ENCODE assay signal across 7 cellular contexts in the genomic region with DNA sequence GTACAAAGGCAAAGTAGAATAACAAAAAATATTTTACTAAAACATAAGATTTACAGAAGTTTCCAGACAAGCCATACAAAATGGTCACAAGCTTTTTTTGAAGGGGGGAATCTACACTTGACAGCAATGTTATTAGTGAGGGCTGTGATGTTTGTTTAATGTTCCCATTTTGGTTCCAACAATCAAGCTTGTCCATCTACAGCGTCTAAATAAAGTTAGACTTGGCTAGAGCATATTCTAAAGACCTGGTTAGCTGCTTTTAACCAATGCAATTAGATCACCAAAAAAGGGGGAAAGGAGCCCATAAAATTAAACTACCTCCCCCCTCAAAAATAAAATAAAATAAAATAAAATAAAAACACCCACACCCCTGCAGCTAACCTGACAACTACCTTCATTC. TPM values are rescaled to one million over a fixed set of nuclear protein-coding genes. Genes with fewer than 3 reads are reported as not detected.
A peak's percentile ranks its signal among the peaks of the same experiment; 100 is the strongest.
DNase-seq lines count a peak whose midpoint lies in the region; ATAC-seq, FAIRE-seq and TF ChIP-seq lines count a peak whose summit lies in the region.
"Not testable (repeated sequence)": the region's sequence is repeated elsewhere in the genome, so short reads cannot be mapped to it uniquely, and the experiment has no call there.

No MANE protein-coding gene starts in this region.

- H3K79me2 ChIP-seq in endothelial cell of umbilical vein (ENCODE audit: control insufficient read depth, insufficient read depth, low read length), result peaks cover 25% of the 10 kb centered on the region

- CTCF ChIA-PET in Calu3 (lab: Charles Lee), result not testable (repeated sequence)
- CTCF ChIA-PET in endothelial cell of umbilical vein (lab: Charles Lee), result interaction anchor here (2.9 to 3.0 kb wide), 2 partner anchors 422 to 692 kb away, joined by 10 to 14 read pairs; no protein-coding TSS in a partner anchor

- peaks cover 24% of the 10 kb centered on the region for H3K4me1 ChIP-seq in endothelial cell of umbilical vein (ENCODE audit: control insufficient read depth, extremely low read depth, insufficient read depth, low read length)

- intact Hi-C loops in Calu3 (cut with micrococcal nuclease; ENCODE audit: unreplicated experiment); endothelial cell of umbilical vein (cut with micrococcal nuclease): not testable (repeated sequence)

- not testable (repeated sequence) for H3K9me3 Mint-ChIP-seq in Calu3 (ENCODE audit: low read depth, unreplicated experiment); IgD-negative memory B cell; activated T-cell treated with anti-CD3 and anti-CD28 coated beads, Interleukin-2, amount 50 U/mL, for 24 hours; activated naive CD8-positive, alpha-beta T cell treated with anti-CD3 and anti-CD28 coated beads, Interleukin-2, amount 50 U/mL, for 24 hours; osteocyte (ENCODE audit: unreplicated experiment)

- not testable (repeated sequence) for H3K9me1 ChIP-seq in endothelial cell of umbilical vein (replicated peaks; ENCODE audit: control insufficient read depth, extremely low read depth, insufficient read depth, low read length)

- BruUV-seq in Calu3 (replicated peaks; lab: Mats Ljungman, UMichigan) (TSS peak; percentile 81), endothelial cell of umbilical vein (replicated peaks; lab: Mats Ljungman, UMichigan) (TSS peak; percentile 54)

- H3K36me3 ChIP-seq in endothelial cell of umbilical vein (ENCODE audit: control insufficient read depth in 2 of 2, extremely low read depth in 1 of 2, insufficient read depth in 2 of 2, low read length in 2 of 2), result not testable (repeated sequence)

- dilution Hi-C loops in endothelial cell of umbilical vein (cut with MboI; ENCODE audit: extremely low pct_ligation_motif_present, low sequenced_read_pairs), result not testable (repeated sequence)

- ATAC-seq in SK-N-SH treated with all-trans-retinoic acid at 6 μM for 48 hours; activated naive CD8-positive, alpha-beta T cell treated with anti-CD3 and anti-CD28 coated beads, Interleukin-2, amount 50 U/mL, for 24 hours: not testable (repeated sequence)

- POLR2A ChIA-PET in endothelial cell of umbilical vein (lab: Charles Lee), result interaction anchor here (0.5 to 0.6 kb wide), 2 partner anchors 17 to 422 kb away, joined by 4 to 7 read pairs; no protein-coding TSS in a partner anchor

- not testable (repeated sequence) for H3K4me2 ChIP-seq in endothelial cell of umbilical vein (ENCODE audit: insufficient read depth, low read length)

- TF ChIP-seq CTCF in Calu3 (IDR thresholded peaks at IDR 0.05; ENCODE audit: unreplicated experiment); endothelial cell of umbilical vein (IDR thresholded peaks at IDR 0.05; ENCODE audit: extremely low read depth in 1 of 2, insufficient read depth in 1 of 2, low read depth in 1 of 2, low read length in 2 of 2); osteocyte (IDR thresholded peaks at IDR 0.05): not testable (repeated sequence)

- not testable (repeated sequence) for DNase-seq in Calu3; activated T-cell treated with anti-CD3 and anti-CD28 coated beads, Interleukin-2, amount 50 U/mL, for 24 hours; activated naive CD8-positive, alpha-beta T cell treated with anti-CD3 and anti-CD28 coated beads, Interleukin-2, amount 50 U/mL, for 24 hours; endothelial cell of umbilical vein (ENCODE audit: low read depth, low spot score); osteocyte (ENCODE audit: extremely low spot score, unreplicated experiment)

- not testable (repeated sequence) for H3K27ac Mint-ChIP-seq in Calu3 (ENCODE audit: unreplicated experiment)
- H3K27ac Mint-ChIP-seq in IgD-negative memory B cell (peak overlapping the region in 2 of 3 donors; percentile 30 to 88), osteocyte (ENCODE audit: unreplicated experiment) (peak overlapping the region; percentile 23)
- peak overlapping the region; percentile 90 for H3K27ac Mint-ChIP-seq in activated T-cell treated with anti-CD3 and anti-CD28 coated beads, Interleukin-2, amount 50 U/mL, for 24 hours
- peak overlapping the region; percentile 71 for H3K27ac Mint-ChIP-seq in activated naive CD8-positive, alpha-beta T cell treated with anti-CD3 and anti-CD28 coated beads, Interleukin-2, amount 50 U/mL, for 24 hours

- H4K20me1 ChIP-seq in endothelial cell of umbilical vein (replicated peaks; ENCODE audit: control insufficient read depth, extremely low read depth, insufficient read depth, low read length), result not testable (repeated sequence)

- H3K36me3 Mint-ChIP-seq in Calu3 (ENCODE audit: insufficient read depth, unreplicated experiment), result peaks cover 44% of the 10 kb centered on the region
- not testable (repeated sequence) for H3K36me3 Mint-ChIP-seq in IgD-negative memory B cell
- H3K36me3 Mint-ChIP-seq in activated T-cell treated with anti-CD3 and anti-CD28 coated beads, Interleukin-2, amount 50 U/mL, for 24 hours (ENCODE audit: low read depth), result peaks cover 88% of the 10 kb centered on the region
- peaks cover 62% of the 10 kb centered on the region for H3K36me3 Mint-ChIP-seq in activated naive CD8-positive, alpha-beta T cell treated with anti-CD3 and anti-CD28 coated beads, Interleukin-2, amount 50 U/mL, for 24 hours (ENCODE audit: low read depth)
- H3K36me3 Mint-ChIP-seq in osteocyte (ENCODE audit: unreplicated experiment), result peaks cover 30% of the 10 kb centered on the region

- H3K9ac ChIP-seq in endothelial cell of umbilical vein (replicated peaks; ENCODE audit: extremely low read depth, insufficient read depth, low read length), result not testable (repeated sequence)

- not testable (repeated sequence) for FAIRE-seq in endothelial cell of umbilical vein (lab: Jason Lieb, UNC)

- H3K4me1 Mint-ChIP-seq in Calu3 (ENCODE audit: low read depth, unreplicated experiment) (peaks cover 27% of the 10 kb centered on the region), IgD-negative memory B cell (peaks cover 19 to 39% (median 24%) of the 10 kb centered on the region in 3 donors), osteocyte (ENCODE audit: unreplicated experiment) (peaks cover 20% of the 10 kb centered on the region)
- peaks cover 70% of the 10 kb centered on the region for H3K4me1 Mint-ChIP-seq in activated T-cell treated with anti-CD3 and anti-CD28 coated beads, Interleukin-2, amount 50 U/mL, for 24 hours (ENCODE audit: low read depth)
- peaks cover 60% of the 10 kb centered on the region for H3K4me1 Mint-ChIP-seq in activated naive CD8-positive, alpha-beta T cell treated with anti-CD3 and anti-CD28 coated beads, Interleukin-2, amount 50 U/mL, for 24 hours

- not testable (repeated sequence) for H3K27me3 ChIP-seq in endothelial cell of umbilical vein (ENCODE audit: control insufficient read depth in 2 of 2, insufficient read depth in 2 of 2, low read length in 2 of 2)

- H2AFZ ChIP-seq in endothelial cell of umbilical vein (ENCODE audit: low read depth, low read length), result not testable (repeated sequence)

- H3K9me3 ChIP-seq in endothelial cell of umbilical vein (replicated peaks; ENCODE audit: control insufficient read depth, insufficient read depth, low read length), result not testable (repeated sequence)

- H3K4me3 ChIP-seq in endothelial cell of umbilical vein (replicated peaks in 1 of 3; ENCODE audit: insufficient read depth in 1 of 3, low read depth in 1 of 3, low read length in 3 of 3), result not testable (repeated sequence)

- not testable (repeated sequence) for H3K27me3 Mint-ChIP-seq in Calu3 (ENCODE audit: unreplicated experiment); IgD-negative memory B cell; activated T-cell treated with anti-CD3 and anti-CD28 coated beads, Interleukin-2, amount 50 U/mL, for 24 hours; activated naive CD8-positive, alpha-beta T cell treated with anti-CD3 and anti-CD28 coated beads, Interleukin-2, amount 50 U/mL, for 24 hours; osteocyte (ENCODE audit: unreplicated experiment)

- not testable (repeated sequence) for H3K4me3 Mint-ChIP-seq in Calu3 (ENCODE audit: low read depth, unreplicated experiment); IgD-negative memory B cell; activated T-cell treated with anti-CD3 and anti-CD28 coated beads, Interleukin-2, amount 50 U/mL, for 24 hours; activated naive CD8-positive, alpha-beta T cell treated with anti-CD3 and anti-CD28 coated beads, Interleukin-2, amount 50 U/mL, for 24 hours; osteocyte (ENCODE audit: unreplicated experiment)

- H3K27ac ChIP-seq in endothelial cell of umbilical vein (ENCODE audit: insufficient read depth, low read depth, low read length), result not testable (repeated sequence)

- TF ChIP-seq POLR2A in endothelial cell of umbilical vein (IDR thresholded peaks at IDR 0.05; ENCODE audit: low read depth, low read length), result not testable (repeated sequence)

RNA-seq across cellular contexts. Expression of gene NUDT4, which starts 31.6 kb away (rescaled TPM):
- total RNA-seq in Calu3 (2022) (47.3 and 58.0 TPM in 2 replicates), endothelial cell of umbilical vein (161 and 166 TPM in 2 replicates), osteocyte (44.0 and 49.7 TPM in 2 replicates)
- polyA plus RNA-seq in IgD-negative memory B cell (99.0 TPM), endothelial cell of umbilical vein (66.2 and 76.0 TPM in 2 replicates)
- 82.8 and 85.2 TPM in 2 replicates for polyA plus RNA-seq in endothelial cell of umbilical vein (2011; cell fraction: cytosol; rRNA removed)
- polyA plus RNA-seq in endothelial cell of umbilical vein (2011; cell fraction: nucleus; rRNA removed), result 50.9 and 85.5 TPM in 2 replicates
- 143 and 158 TPM in 2 replicates for polyA plus RNA-seq in endothelial cell of umbilical vein (2012)
- polyA minus RNA-seq in endothelial cell of umbilical vein, result 77.6 and 95.0 TPM in 2 replicates
- 19.4 TPM for polyA minus RNA-seq in endothelial cell of umbilical vein (2011; cell fraction: cytosol; rRNA and poly(A)+ RNA removed)
- 96.4 and 139 TPM in 2 replicates for polyA minus RNA-seq in endothelial cell of umbilical vein (2011; cell fraction: nucleus; rRNA and poly(A)+ RNA removed)

RNA-seq across cellular contexts. Expression of gene UBE2N, which starts 32.4 kb away (rescaled TPM):
- total RNA-seq in Calu3 (2022) (148 and 159 TPM in 2 replicates), endothelial cell of umbilical vein (125 and 130 TPM in 2 replicates), osteocyte (68.3 and 70.6 TPM in 2 replicates)
- polyA plus RNA-seq in IgD-negative memory B cell (245 TPM), endothelial cell of umbilical vein (52.5 and 59.2 TPM in 2 replicates)
- 85.0 and 95.8 TPM in 2 replicates for polyA plus RNA-seq in endothelial cell of umbilical vein (2011; cell fraction: cytosol; rRNA removed)
- polyA plus RNA-seq in endothelial cell of umbilical vein (2011; cell fraction: nucleus; rRNA removed), result 45.3 and 49.5 TPM in 2 replicates
- 182 and 257 TPM in 2 replicates for polyA plus RNA-seq in endothelial cell of umbilical vein (2012)
- polyA minus RNA-seq in endothelial cell of umbilical vein, result 73.6 and 92.5 TPM in 2 replicates
- polyA minus RNA-seq in endothelial cell of umbilical vein (2011; cell fraction: cytosol; rRNA and poly(A)+ RNA removed), result 49.9 TPM
- 16.5 and 22.1 TPM in 2 replicates for polyA minus RNA-seq in endothelial cell of umbilical vein (2011; cell fraction: nucleus; rRNA and poly(A)+ RNA removed)

RNA-seq across cellular contexts. Expression of gene MRPL42, which starts 58.0 kb away (rescaled TPM):
- total RNA-seq in Calu3 (2022) (88.3 and 94.9 TPM in 2 replicates), endothelial cell of umbilical vein (58.0 and 61.2 TPM in 2 replicates), osteocyte (52.2 and 55.8 TPM in 2 replicates)
- polyA plus RNA-seq in IgD-negative memory B cell (84.5 TPM), endothelial cell of umbilical vein (29.4 and 38.5 TPM in 2 replicates)
- polyA plus RNA-seq in endothelial cell of umbilical vein (2011; cell fraction: cytosol; rRNA removed), result 50.4 and 57.9 TPM in 2 replicates
- polyA plus RNA-seq in endothelial cell of umbilical vein (2011; cell fraction: nucleus; rRNA removed), result 34.6 and 44.1 TPM in 2 replicates
- 72.5 and 77.2 TPM in 2 replicates for polyA plus RNA-seq in endothelial cell of umbilical vein (2012)
- 30.6 and 31.9 TPM in 2 replicates for polyA minus RNA-seq in endothelial cell of umbilical vein
- 20.5 TPM for polyA minus RNA-seq in endothelial cell of umbilical vein (2011; cell fraction: cytosol; rRNA and poly(A)+ RNA removed)
- polyA minus RNA-seq in endothelial cell of umbilical vein (2011; cell fraction: nucleus; rRNA and poly(A)+ RNA removed), result 26.4 and 44.3 TPM in 2 replicates
